Comparison of ENCODE assay signal across 27 cellular contexts in genomic region chrX:31233941-31234496, GRCh38.
DNase-seq lines count a peak whose midpoint lies in the region; ATAC-seq, FAIRE-seq and TF ChIP-seq lines count a peak whose summit lies in the region.
"Had no signal": no experiment of that assay in that cellular context is flagged by ENCODE, and none has a peak within 500 bp of the region (broad histone marks: within the 10 kb centered on the region; RNA-seq: fewer than 3 reads in every experiment).

No MANE protein-coding gene starts in this region.

- no peak overlapping the region for H2BK120ac ChIP-seq in H1 (replicated peaks; ENCODE audit: low read depth, low read length)

- FAIRE-seq in H1 (lab: Jason Lieb, UNC), result peak; percentile 100
- FAIRE-seq: endothelial cell of umbilical vein had no signal

- H2AFZ ChIP-seq in H1 (ENCODE audit: low read length) (no peak overlapping the region), neural progenitor cell (replicated peaks) (no peak overlapping the region)

- no peak overlapping the region for H3K27ac Mint-ChIP-seq in neural progenitor cell
- H3K27ac Mint-ChIP-seq: activated T-helper 1 cell treated with anti-CD3 and anti-CD28 coated beads, Interleukin-12 subunit alpha, Interleukin-12 subunit beta, Interleukin-2, Interleukin-4 antibody, amounts not matched to agents 30 ng/mL and 10 ng/mL and 1 ng/mL, durations not matched to agents 14 hours and 24 hours and 36 hours had no signal

- peaks cover 2% of the 10 kb centered on the region for H3K36me3 ChIP-seq in NT2/D1 (ENCODE audit: insufficient read depth, insufficient read length, low read length)
- no peaks in the 10 kb centered on the region for H3K36me3 ChIP-seq in H1 (ENCODE audit: control insufficient read depth in 2 of 4, insufficient read depth in 4 of 4, low read length in 3 of 4)
- H3K36me3 ChIP-seq in neural progenitor cell, result no peaks in the 10 kb centered on the region
- H3K36me3 ChIP-seq: BLaER1 treated with 17β-estradiol and CSF1 and Interleukin-3, amounts not matched to agents 10 nM and 100 nM; left ventricle myocardium inferior; upper lobe of left lung had no signal

- no peak overlapping the region for H2AK5ac ChIP-seq in H1 (ENCODE audit: low read depth, low read length)

- no peak for TF ChIP-seq RAD21 in H1 (IDR thresholded peaks at IDR 0.05 in 1 of 2, conservative IDR thresholded peaks at IDR 0.05 in 1 of 2; ENCODE audit: low read depth in 2 of 2, low read length in 2 of 2)

- H3K4me2 ChIP-seq in H1 (ENCODE audit: insufficient read depth in 1 of 2, low read depth in 2 of 2, low read length in 2 of 2) (peak overlapping the region; percentile 46 to 47; a peak in 2 of 4 replicates), neural progenitor cell (peak overlapping the region; percentile 42)
- H3K4me2 ChIP-seq: BLaER1 treated with 17β-estradiol and CSF1 and Interleukin-3, amounts not matched to agents 10 nM and 100 nM; SK-N-SH had no signal

- no peak overlapping the region for H2BK5ac ChIP-seq in H1 (ENCODE audit: low read depth, low read length)

- peak; percentile 21 for ATAC-seq in GM18868 (IDR thresholded peaks at IDR 0.05; ENCODE audit: unreplicated experiment)
- ATAC-seq in HG02938 (IDR thresholded peaks at IDR 0.05; ENCODE audit: unreplicated experiment), result no peak
- no peak for ATAC-seq in GM18502 (IDR thresholded peaks at IDR 0.05; ENCODE audit: poor library complexity, unreplicated experiment)

- H3K27ac ChIP-seq in H1 (ENCODE audit: low read depth, low read length), result no peak overlapping the region
- H3K27ac ChIP-seq in neural progenitor cell, result peak overlapping the region; percentile 83
- H3K27ac ChIP-seq: BLaER1 treated with 17β-estradiol and CSF1 and Interleukin-3, amounts not matched to agents 10 nM and 100 nM; left ventricle myocardium inferior; upper lobe of left lung; VCaP had no signal

- no peak overlapping the region for H3K4me3 Mint-ChIP-seq in neural progenitor cell
- H3K4me3 Mint-ChIP-seq: activated T-helper 1 cell treated with anti-CD3 and anti-CD28 coated beads, Interleukin-12 subunit alpha, Interleukin-12 subunit beta, Interleukin-2, Interleukin-4 antibody, amounts not matched to agents 30 ng/mL and 10 ng/mL and 1 ng/mL, durations not matched to agents 14 hours and 24 hours and 36 hours; IgD-negative memory B cell had no signal

- CTCF ChIA-PET in H1 (lab: Charles Lee; ENCODE audit: partially characterized antibody), result interaction anchor here (1.7 kb wide), 1 partner anchor 20 kb away, joined by 4 read pairs; no protein-coding TSS in a partner anchor

- no peak for TF ChIP-seq POLR2A in H1 (IDR thresholded peaks at IDR 0.05; ENCODE audit: control extremely low read depth in 1 of 2, low read depth in 2 of 2, low read length in 2 of 2)

- no peak overlapping the region for H4K8ac ChIP-seq in H1 (ENCODE audit: extremely low read depth, insufficient read depth, low read length)

- no peaks in the 10 kb centered on the region for H3K79me1 ChIP-seq in H1 (ENCODE audit: low read depth, low read length)

- TF ChIP-seq CTCF in H1 (IDR thresholded peaks at IDR 0.05; ENCODE audit: control extremely low read depth in 1 of 3, insufficient read depth in 1 of 3, low read depth in 1 of 3, low read length in 3 of 3) (no peak), neural progenitor cell (IDR thresholded peaks at IDR 0.05) (no peak)

- no peak overlapping the region for H3K14ac ChIP-seq in H1 (ENCODE audit: insufficient read length)

- no peak overlapping the region for H4K5ac ChIP-seq in H1 (ENCODE audit: insufficient read length, low read depth, low read length)

- no peak overlapping the region for H4K91ac ChIP-seq in H1 (replicated peaks; ENCODE audit: insufficient read length, low read length)

- H3F3A ChIP-seq in neural progenitor cell (ENCODE audit: low read depth), result peaks cover 31% of the 10 kb centered on the region

- no peak overlapping the region for H2BK15ac ChIP-seq in H1 (ENCODE audit: low read length)

- H3K4ac ChIP-seq in H1 (replicated peaks; ENCODE audit: insufficient read length, low read depth, low read length), result no peak overlapping the region

- H3K9me3 Mint-ChIP-seq in neural progenitor cell, result peaks cover 3% of the 10 kb centered on the region
- H3K9me3 Mint-ChIP-seq: activated T-helper 1 cell treated with anti-CD3 and anti-CD28 coated beads, Interleukin-12 subunit alpha, Interleukin-12 subunit beta, Interleukin-2, Interleukin-4 antibody, amounts not matched to agents 30 ng/mL and 10 ng/mL and 1 ng/mL, durations not matched to agents 14 hours and 24 hours and 36 hours had no signal

- peaks cover 9% of the 10 kb centered on the region for H3K36me3 Mint-ChIP-seq in neural progenitor cell
- H3K36me3 Mint-ChIP-seq: IgD-negative memory B cell, naive B cell had no signal

- H3K27me3 ChIP-seq in NT2/D1 (ENCODE audit: insufficient read depth, insufficient read length), result no peaks in the 10 kb centered on the region
- H3K27me3 ChIP-seq in H1 (replicated peaks in 1 of 4; ENCODE audit: control insufficient read depth in 3 of 4, extremely low read depth in 1 of 4, insufficient read depth in 3 of 4, low read length in 3 of 4), result no peaks in the 10 kb centered on the region
- H3K27me3 ChIP-seq in neural progenitor cell, result no peaks in the 10 kb centered on the region
- H3K27me3 ChIP-seq: upper lobe of left lung had no signal

- H4K20me1 ChIP-seq in H1 (replicated peaks in 1 of 2; ENCODE audit: control insufficient read depth in 1 of 2, insufficient read depth in 2 of 2, low read length in 2 of 2) (no peaks in the 10 kb centered on the region), neural progenitor cell (ENCODE audit: low read depth) (no peaks in the 10 kb centered on the region)

- intact Hi-C loops in cardiac septum (cut with DNase I), result no loop called here

- H3K9me3 ChIP-seq in NT2/D1 (ENCODE audit: insufficient read depth, low read length) (no peaks in the 10 kb centered on the region), H1 (ENCODE audit: insufficient read depth in 2 of 2, low read depth in 1 of 2, low read length in 1 of 2) (no peaks in the 10 kb centered on the region), neural progenitor cell (ENCODE audit: low read depth) (no peaks in the 10 kb centered on the region)
- H3K9me3 ChIP-seq: BLaER1 treated with 17β-estradiol and CSF1 and Interleukin-3, amounts not matched to agents 10 nM and 100 nM; left ventricle myocardium inferior; SK-N-SH; upper lobe of left lung had no signal

- H3K18ac ChIP-seq in H1 (ENCODE audit: extremely low read depth, low read length), result no peak overlapping the region

- no peak overlapping the region for H2BK20ac ChIP-seq in H1 (ENCODE audit: low read length)

- H2BK12ac ChIP-seq in H1 (ENCODE audit: low read depth, low read length), result no peak overlapping the region

- peaks cover 21% of the 10 kb centered on the region for H3K4me1 Mint-ChIP-seq in neural progenitor cell

- H3K27me3 Mint-ChIP-seq in neural progenitor cell (ENCODE audit: insufficient read depth, low read depth), result peaks cover 2% of the 10 kb centered on the region
- H3K27me3 Mint-ChIP-seq: IgD-negative memory B cell had no signal

- DNase-seq in NT2/D1 (ENCODE audit: low read depth, low spot score) (peak; percentile 71), H1 (ENCODE audit: low read depth in 1 of 2, low spot score in 2 of 2) (peak in 1 of 2 experiments; percentile 43), neural progenitor cell (ENCODE audit: low spot score) (peak; percentile 55), cardiac septum (ENCODE audit: low spot score) (no peak), NCI-H128 (lab: John Stamatoyannopoulos, UW; ENCODE audit: unreplicated experiment) (no peak)
- DNase-seq: activated CD4-positive, alpha-beta T cell treated with anti-CD3 and anti-CD28 coated beads, Interleukin-2, amount 50 U/mL, for 1 hour; activated naive CD4-positive, alpha-beta T cell treated with anti-CD3 and anti-CD28 coated beads, Interleukin-2, amount 50 U/mL, for 16 hours; anterior cingulate cortex; central memory CD4-positive, alpha-beta T cell; DND-41; glutamatergic neuron; left ventricle myocardium inferior; NCI-H1092; NCI-H187 treated with DMSO at 0.1 percent for 48 hours; NCI-H69; occipital lobe; SK-N-SH; upper lobe of left lung had no signal

- H3K79me2 ChIP-seq in H1 (ENCODE audit: control insufficient read depth in 1 of 2, insufficient read depth in 2 of 2, low read length in 2 of 2) (no peaks in the 10 kb centered on the region), neural progenitor cell (ENCODE audit: low read depth) (peaks cover 4% of the 10 kb centered on the region)

- no peak overlapping the region for H3K56ac ChIP-seq in H1 (replicated peaks; ENCODE audit: insufficient read length, low read depth, low read length)

- POLR2A ChIA-PET in H1 (lab: Charles Lee; ENCODE audit: partially characterized antibody), result no interaction called here

- no peaks in the 10 kb centered on the region for H3K23me2 ChIP-seq in H1 (ENCODE audit: low read depth, low read length)

- H3K4me1 ChIP-seq in NT2/D1 (ENCODE audit: insufficient read depth, insufficient read length), result no peaks in the 10 kb centered on the region
- peaks cover 0 to 16% (median 3%) of the 10 kb centered on the region in 4 experiments; a peak in 4 of 7 replicates for H3K4me1 ChIP-seq in H1 (replicated peaks in 1 of 4; ENCODE audit: control insufficient read depth in 3 of 4, insufficient read depth in 4 of 4, low read length in 3 of 4)
- peaks cover 37% of the 10 kb centered on the region for H3K4me1 ChIP-seq in neural progenitor cell
- H3K4me1 ChIP-seq: upper lobe of left lung had no signal

- no peak overlapping the region for H3K9ac ChIP-seq in NT2/D1 (ENCODE audit: insufficient read length, low read depth)
- no peak overlapping the region for H3K9ac ChIP-seq in H1 (replicated peaks in 1 of 4; ENCODE audit: extremely low read depth in 1 of 4, low read depth in 3 of 4, low read length in 3 of 4)
- no peak overlapping the region for H3K9ac ChIP-seq in neural progenitor cell
- H3K9ac ChIP-seq: BLaER1 treated with 17β-estradiol and CSF1 and Interleukin-3, amounts not matched to agents 10 nM and 100 nM; SK-N-SH had no signal

- no peak for TF ChIP-seq EP300 in H1 (IDR thresholded peaks at IDR 0.05; ENCODE audit: borderline replicate concordance in 1 of 2, low read depth in 2 of 2, low read length in 2 of 2)

- WGBS in H1 (ENCODE audit: extremely low coverage in 1 of 2, insufficient coverage in 1 of 2, insufficient read length in 1 of 2, insufficient replicate concordance in 2 of 2, low coverage in 1 of 2, low lambda C conversion rate in 2 of 2, missing lambda C conversion rate in 1 of 2), 2 experiments, result 7% methylated on average over 4 of the region's 4 CpGs; no CpG with 5 or more reads in 1 of the 2 experiments

- H3K4me3 ChIP-seq in NT2/D1 (ENCODE audit: insufficient read length, low read depth), result no peak overlapping the region
- peak overlapping the region in 1 of 4 experiments; percentile 43; a peak in 2 of 8 replicates for H3K4me3 ChIP-seq in H1 (ENCODE audit: extremely low read depth in 1 of 4, insufficient read depth in 2 of 4, low read depth in 3 of 4, low read length in 4 of 4)
- no peak overlapping the region for H3K4me3 ChIP-seq in neural progenitor cell
- H3K4me3 ChIP-seq: BLaER1 treated with 17β-estradiol and CSF1 and Interleukin-3, amounts not matched to agents 10 nM and 100 nM; left ventricle myocardium inferior; upper lobe of left lung had no signal

- H3K23ac ChIP-seq in H1 (ENCODE audit: insufficient read length), result no peak overlapping the region

TF ChIP-seq in H1, 55 proteins besides CTCF, POLR2A, EP300 and RAD21 (continues in another document):
- TF ChIP-seq TCF12 (IDR thresholded peaks at IDR 0.05; ENCODE audit: low read depth, low read length), result 0 out of 2 replicates have a peak, but pooled peaks have one; percentile 16
- no peak for TF ChIP-seq KDM4A (IDR thresholded peaks at IDR 0.05; ENCODE audit: low read depth, low read length, severe bottlenecking)

Comparison
In these comparisons a context has a peak if more than half of its experiments do, and no peak if none do; other contexts are left out.
1. DNase-seq: peak in NT2/D1 (single experiment) and neural progenitor cell (single experiment); none in cardiac septum (single experiment) and NCI-H128 (single experiment).